ENCODE assay signal across 14 cellular contexts in genomic region chr9:5622019-5622418, GRCh38. TPM values are rescaled to one million over a fixed set of nuclear protein-coding genes. Genes with fewer than 3 reads are reported as not detected.
DNase-seq lines count a peak whose midpoint lies in the region; ATAC-seq and TF ChIP-seq lines count a peak whose summit lies in the region.
"Had no signal": no experiment of that assay in that cellular context is flagged by ENCODE, and none has a peak within 500 bp of the region (broad histone marks: within the 10 kb centered on the region; RNA-seq: fewer than 3 reads in every experiment).

No MANE protein-coding gene starts in this region.

- H3K9me3 ChIP-seq in Karpas-422 (ENCODE audit: low read length) (no peaks in the 10 kb centered on the region), mucosa of descending colon (no peaks in the 10 kb centered on the region)
- H3K9me3 ChIP-seq: heart right ventricle had no signal

- no peaks in the 10 kb centered on the region for H3K27me3 ChIP-seq in Karpas-422 (ENCODE audit: low read length)
- H3K27me3 ChIP-seq: heart right ventricle had no signal

- H4K20me1 ChIP-seq in Karpas-422 (ENCODE audit: insufficient read depth, low read depth, low read length) = no peaks in the 10 kb centered on the region; the same call in none of the 2 replicates

- no peaks in the 10 kb centered on the region for H3K9me2 ChIP-seq in Karpas-422 (replicated peaks; ENCODE audit: insufficient read depth, low read length)

- H3K4me2 ChIP-seq in Karpas-422 (ENCODE audit: low read depth, low read length, poor library complexity, severe bottlenecking) = no peak overlapping the region

- ATAC-seq in mucosa of descending colon (peak; percentile 41), left colon (no peak), HG03175 (IDR thresholded peaks at IDR 0.05; ENCODE audit: unreplicated experiment) (no peak)
- ATAC-seq: activated T-cell treated with anti-CD3 and anti-CD28 coated beads, Interleukin-2, amount 50 U/mL, for 72 hours; Right ventricle myocardium inferior had no signal

- H3K4me3 ChIP-seq in Karpas-422 (ENCODE audit: low read length) = no peak overlapping the region
- no peak overlapping the region for H3K4me3 ChIP-seq in mucosa of descending colon
- H3K4me3 ChIP-seq: heart right ventricle had no signal

- no peaks in the 10 kb centered on the region for H3K27me3 Mint-ChIP-seq in chondrocyte (ENCODE audit: low read depth)
- H3K27me3 Mint-ChIP-seq: central memory CD8-positive, alpha-beta T cell; memory B cell had no signal

- H2AFZ ChIP-seq in Karpas-422 (ENCODE audit: low read length) = no peak overlapping the region

- intact Hi-C loops in mucosa of descending colon (cut with DNase I, micrococcal nuclease) = no loop called here
- intact Hi-C loops in left colon (cut with DNase I, micrococcal nuclease) = no loop called here

- H3K4me1 ChIP-seq in Karpas-422 (ENCODE audit: low read length) = peaks cover 56% of the 10 kb centered on the region
- no peaks in the 10 kb centered on the region for H3K4me1 ChIP-seq in mucosa of descending colon (ENCODE audit: low read depth)

- H3K4me1 Mint-ChIP-seq in chondrocyte (ENCODE audit: low read depth) = peaks cover 36% of the 10 kb centered on the region

- 0 out of 2 replicates have a peak overlapping the region, but pooled peaks have one; percentile 34 for H3K27ac ChIP-seq in Karpas-422 (ENCODE audit: low read length)
- H3K27ac ChIP-seq: heart right ventricle, VCaP had no signal

- no peaks in the 10 kb centered on the region for H3K9me3 Mint-ChIP-seq in chondrocyte (ENCODE audit: low read depth)
- H3K9me3 Mint-ChIP-seq: activated T-cell treated with anti-CD3 and anti-CD28 coated beads, Interleukin-2, amount 50 U/mL, for 72 hours; central memory CD8-positive, alpha-beta T cell; memory B cell had no signal

- no peaks in the 10 kb centered on the region for H3K36me3 Mint-ChIP-seq in chondrocyte (ENCODE audit: low read depth)

- H3K36me3 ChIP-seq in Karpas-422 (ENCODE audit: insufficient read depth, low read length) (peaks cover 25% of the 10 kb centered on the region), mucosa of descending colon (ENCODE audit: low read depth) (no peaks in the 10 kb centered on the region)
- H3K36me3 ChIP-seq: heart right ventricle had no signal

- TF ChIP-seq CTCF in chondrocyte (IDR thresholded peaks at IDR 0.05) = no peak
- TF ChIP-seq CTCF in mucosa of descending colon (IDR thresholded peaks at IDR 0.05) = no peak
- TF ChIP-seq CTCF in GM20000 (IDR thresholded peaks at IDR 0.05; ENCODE audit: extremely low read depth, missing control alignments) = no peak

- no peak overlapping the region for H3K9ac ChIP-seq in Karpas-422 (ENCODE audit: low read length)

- H3K27ac Mint-ChIP-seq in chondrocyte (ENCODE audit: unreplicated experiment) = peak overlapping the region; percentile 92
- H3K27ac Mint-ChIP-seq: activated T-cell treated with anti-CD3 and anti-CD28 coated beads, Interleukin-2, amount 50 U/mL, for 72 hours; memory B cell had no signal

- no peak overlapping the region for H3K4me3 Mint-ChIP-seq in chondrocyte (ENCODE audit: unreplicated experiment)
- H3K4me3 Mint-ChIP-seq: activated T-cell treated with anti-CD3 and anti-CD28 coated beads, Interleukin-2, amount 50 U/mL, for 72 hours; central memory CD8-positive, alpha-beta T cell; memory B cell had no signal

- DNase-seq in AG08395 (ENCODE audit: low spot score) (peak; percentile 67), Karpas-422 (no peak), chondrocyte (ENCODE audit: low spot score) (no peak), mucosa of descending colon (no peak), left colon (no peak), HuH-7 (ENCODE audit: low spot score) (no peak), GM20000 (ENCODE audit: low spot score) (no peak)
- DNase-seq: activated T-cell treated with anti-CD3 and anti-CD28 coated beads, Interleukin-2, amount 50 U/mL, for 72 hours; heart right ventricle had no signal

- peaks cover 97% of the 10 kb centered on the region for H3K79me2 ChIP-seq in Karpas-422 (ENCODE audit: low read length)

RNA-seq across cellular contexts. Expression of gene RIC1, which starts 6.9 kb away (rescaled TPM):
- 85.4 and 86.8 TPM in 2 replicates for total RNA-seq in Karpas-422 (2014; rRNA removed; shearing (Covaris generic); ENCODE audit: low replicate concordance)
- total RNA-seq in chondrocyte (34.4 to 40.7 TPM (median 39.3 TPM) in 3 replicates), mucosa of descending colon (10 to 100 TPM; 15.8 to 22.4 (median 20.2) TPM), left colon (10 to 100 TPM; 15.2 to 16.9 TPM)
